In the genomic region with DNA sequence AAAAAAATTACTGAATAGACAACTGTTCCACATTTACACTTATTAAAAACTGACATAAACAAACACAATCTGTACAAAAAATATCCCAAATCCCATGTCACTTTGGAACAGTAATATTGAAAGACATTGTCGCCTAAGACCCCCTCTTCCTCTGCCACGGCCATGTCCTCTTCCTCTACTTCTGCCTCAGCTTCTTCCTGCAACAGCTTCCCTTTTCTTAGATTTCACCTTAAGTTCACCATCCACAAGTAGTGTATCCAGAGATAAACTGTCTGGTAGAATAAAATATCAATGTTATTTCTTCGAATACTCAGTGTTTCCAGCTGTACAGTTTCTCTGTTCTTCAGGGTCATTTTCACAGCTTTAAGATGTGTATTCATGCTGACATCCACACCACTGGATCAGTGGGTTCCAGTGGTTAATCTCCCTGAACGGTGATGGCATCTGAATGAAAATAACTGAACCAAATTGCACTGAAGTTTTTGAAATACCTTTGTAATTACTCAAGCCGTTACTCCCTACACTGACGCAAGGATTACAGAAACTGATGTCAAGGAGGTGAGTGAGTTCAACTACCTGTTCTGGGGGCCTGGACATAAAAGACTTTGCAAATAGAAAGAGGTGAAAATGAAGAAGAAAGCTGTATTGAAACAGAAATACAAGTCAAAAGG, we compare ENCODE assay signal across 15 cellular contexts.
DNase-seq lines count a peak whose midpoint lies in the region; ATAC-seq, FAIRE-seq and TF ChIP-seq lines count a peak whose summit lies in the region.
"Had no signal": no experiment of that assay in that cellular context is flagged by ENCODE, and none has a peak within 500 bp of the region (broad histone marks: within the 10 kb centered on the region; RNA-seq: fewer than 3 reads in every experiment).

No MANE protein-coding gene starts in this region.

- H4K20me1 ChIP-seq in PC-9 (ENCODE audit: insufficient read depth) (no peaks in the 10 kb centered on the region), endothelial cell of umbilical vein (replicated peaks; ENCODE audit: control insufficient read depth, extremely low read depth, insufficient read depth, low read length) (no peaks in the 10 kb centered on the region)

- H2AFZ ChIP-seq in PC-9, result no peak overlapping the region; the same call in 1 of the 2 replicates
- H2AFZ ChIP-seq in endothelial cell of umbilical vein (ENCODE audit: low read depth, low read length), result peak overlapping the region; percentile 29

- DNase-seq in EL (peak; percentile 68), PC-9 (peak; percentile 20 to 44), endothelial cell of umbilical vein (ENCODE audit: low read depth, low spot score) (no peak), nephron progenitor cell (no peak), NCI-H1436 (lab: John Stamatoyannopoulos, UW) (no peak)
- DNase-seq: activated B cell treated with CpG ODN at 0.5 μM for 24 hours; activated naive CD8-positive, alpha-beta T cell treated with anti-CD3 and anti-CD28 coated beads, Interleukin-2, amount 10 ng/mL, durations not matched to agents 7 days and 5 days; NCI-H1105 treated with DMSO at 0.1 percent for 48 hours; SIG-M5 had no signal

- FAIRE-seq in endothelial cell of umbilical vein (lab: Jason Lieb, UNC), result no peak
- FAIRE-seq: H1 had no signal

- H3K4me2 ChIP-seq in PC-9, result no peak overlapping the region
- H3K4me2 ChIP-seq in endothelial cell of umbilical vein (ENCODE audit: insufficient read depth, low read length), result no peak overlapping the region

- BruUV-seq in PC-9 (replicated peaks; lab: Mats Ljungman, UMichigan), result TSS peak; percentile 97
- BruUV-seq in endothelial cell of umbilical vein (replicated peaks; lab: Mats Ljungman, UMichigan), result no TSS peak

- no peaks in the 10 kb centered on the region for H3K36me3 Mint-ChIP-seq in nephron progenitor cell (ENCODE audit: low read depth)
- H3K36me3 Mint-ChIP-seq: activated naive CD8-positive, alpha-beta T cell treated with anti-CD3 and anti-CD28 coated beads, Interleukin-2, amount 10 ng/mL, durations not matched to agents 7 days and 5 days had no signal

- no peaks in the 10 kb centered on the region for H3K9me2 ChIP-seq in PC-9 (ENCODE audit: insufficient read depth)

- no peak overlapping the region for H3K4me3 Mint-ChIP-seq in nephron progenitor cell
- H3K4me3 Mint-ChIP-seq: activated B cell treated with CpG ODN at 0.5 μM for 24 hours; activated naive CD8-positive, alpha-beta T cell treated with anti-CD3 and anti-CD28 coated beads, Interleukin-2, amount 10 ng/mL, durations not matched to agents 7 days and 5 days had no signal

- peak overlapping the region; percentile 42 for H3K27ac ChIP-seq in PC-9
- no peak overlapping the region for H3K27ac ChIP-seq in endothelial cell of umbilical vein (ENCODE audit: insufficient read depth, low read depth, low read length)
- H3K27ac ChIP-seq: neutrophil had no signal

- H3K27me3 Mint-ChIP-seq in nephron progenitor cell (ENCODE audit: low read depth, poor library complexity), result no peaks in the 10 kb centered on the region
- H3K27me3 Mint-ChIP-seq: activated B cell treated with CpG ODN at 0.5 μM for 24 hours; activated naive CD8-positive, alpha-beta T cell treated with anti-CD3 and anti-CD28 coated beads, Interleukin-2, amount 10 ng/mL, durations not matched to agents 7 days and 5 days had no signal

- no peaks in the 10 kb centered on the region for H3K9me1 ChIP-seq in endothelial cell of umbilical vein (replicated peaks; ENCODE audit: control insufficient read depth, extremely low read depth, insufficient read depth, low read length)

- peaks cover 10% of the 10 kb centered on the region for H3K4me1 Mint-ChIP-seq in nephron progenitor cell
- H3K4me1 Mint-ChIP-seq: activated B cell treated with CpG ODN at 0.5 μM for 24 hours; activated naive CD8-positive, alpha-beta T cell treated with anti-CD3 and anti-CD28 coated beads, Interleukin-2, amount 10 ng/mL, durations not matched to agents 7 days and 5 days had no signal

- POLR2A ChIA-PET in PC-9 (lab: Charles Lee; ENCODE audit: unreplicated experiment) (no interaction called here), endothelial cell of umbilical vein (lab: Charles Lee) (no interaction called here)

- peak overlapping the region; percentile 44 for H3K27ac Mint-ChIP-seq in nephron progenitor cell
- H3K27ac Mint-ChIP-seq: activated B cell treated with CpG ODN at 0.5 μM for 24 hours; activated naive CD8-positive, alpha-beta T cell treated with anti-CD3 and anti-CD28 coated beads, Interleukin-2, amount 10 ng/mL, durations not matched to agents 7 days and 5 days had no signal

- TF ChIP-seq CTCF in PC-9 (conservative IDR thresholded peaks at IDR 0.05) (no peak), endothelial cell of umbilical vein (IDR thresholded peaks at IDR 0.05; ENCODE audit: extremely low read depth in 1 of 2, insufficient read depth in 1 of 2, low read depth in 1 of 2, low read length in 2 of 2) (no peak), nephron progenitor cell (IDR thresholded peaks at IDR 0.05) (no peak)

- H3K79me2 ChIP-seq in PC-9 (ENCODE audit: low read depth) (no peaks in the 10 kb centered on the region), endothelial cell of umbilical vein (ENCODE audit: control insufficient read depth, insufficient read depth, low read length) (no peaks in the 10 kb centered on the region)

- ATAC-seq in GM18498 (IDR thresholded peaks at IDR 0.05; ENCODE audit: unreplicated experiment) (no peak), HG02759 (IDR thresholded peaks at IDR 0.05; ENCODE audit: unreplicated experiment) (no peak), HG03565 (IDR thresholded peaks at IDR 0.05; ENCODE audit: unreplicated experiment) (no peak)

- no peak overlapping the region for H3K4me3 ChIP-seq in PC-9
- H3K4me3 ChIP-seq in endothelial cell of umbilical vein (replicated peaks in 1 of 3; ENCODE audit: insufficient read depth in 1 of 3, low read depth in 1 of 3, low read length in 3 of 3), result no peak overlapping the region
- H3K4me3 ChIP-seq: lung had no signal

- H3K9me3 Mint-ChIP-seq in nephron progenitor cell, result no peaks in the 10 kb centered on the region
- H3K9me3 Mint-ChIP-seq: activated B cell treated with CpG ODN at 0.5 μM for 24 hours; activated naive CD8-positive, alpha-beta T cell treated with anti-CD3 and anti-CD28 coated beads, Interleukin-2, amount 10 ng/mL, durations not matched to agents 7 days and 5 days had no signal

- intact Hi-C loops in PC-9 (cut with micrococcal nuclease; ENCODE audit: unreplicated experiment) (loop anchor here (10.0 kb wide), 2 partner anchors 136 to 376 kb away; no protein-coding TSS in a partner anchor), endothelial cell of umbilical vein (cut with micrococcal nuclease) (loop anchor here (10.0 kb wide), 1 partner anchor 376 kb away; no protein-coding TSS in a partner anchor)

- no peak for TF ChIP-seq POLR2A in endothelial cell of umbilical vein (IDR thresholded peaks at IDR 0.05; ENCODE audit: low read depth, low read length)

- CTCF ChIA-PET in PC-9 (lab: Charles Lee) (interaction anchor here (0.6 kb wide), 1 partner anchor 109 kb away, joined by 3 read pairs; no protein-coding TSS in a partner anchor), endothelial cell of umbilical vein (lab: Charles Lee) (interaction anchor here (0.5 kb wide), 1 partner anchor 360 kb away, joined by 3 read pairs; no protein-coding TSS in a partner anchor)

- dilution Hi-C loops in endothelial cell of umbilical vein (cut with MboI; ENCODE audit: extremely low pct_ligation_motif_present, low sequenced_read_pairs), result no loop called here

- H3K27me3 ChIP-seq in PC-9 (ENCODE audit: insufficient read depth, low read depth) (no peaks in the 10 kb centered on the region), endothelial cell of umbilical vein (ENCODE audit: control insufficient read depth in 2 of 2, insufficient read depth in 2 of 2, low read length in 2 of 2) (no peaks in the 10 kb centered on the region)
- H3K27me3 ChIP-seq: neutrophil had no signal

- H3K36me3 ChIP-seq in PC-9 (ENCODE audit: low read depth), result no peaks in the 10 kb centered on the region
- no peaks in the 10 kb centered on the region for H3K36me3 ChIP-seq in endothelial cell of umbilical vein (ENCODE audit: control insufficient read depth in 2 of 2, extremely low read depth in 1 of 2, insufficient read depth in 2 of 2, low read length in 2 of 2)
- H3K36me3 ChIP-seq: neutrophil had no signal

- no peak overlapping the region for H3K9ac ChIP-seq in endothelial cell of umbilical vein (replicated peaks; ENCODE audit: extremely low read depth, insufficient read depth, low read length)

- no peaks in the 10 kb centered on the region for H3F3A ChIP-seq in PC-9 (ENCODE audit: insufficient read depth, low read depth)

- H3K9me3 ChIP-seq in PC-9 (ENCODE audit: insufficient read depth, low read depth), result no peaks in the 10 kb centered on the region; the same call in 1 of the 2 replicates
- H3K9me3 ChIP-seq in endothelial cell of umbilical vein (replicated peaks; ENCODE audit: control insufficient read depth, insufficient read depth, low read length), result no peaks in the 10 kb centered on the region
- H3K9me3 ChIP-seq: neutrophil had no signal

- H3K4me1 ChIP-seq in PC-9 (replicated peaks; ENCODE audit: insufficient read depth) (peaks cover 9% of the 10 kb centered on the region; the same call in 1 of the 2 replicates), endothelial cell of umbilical vein (ENCODE audit: control insufficient read depth, extremely low read depth, insufficient read depth, low read length) (no peaks in the 10 kb centered on the region)

TF ChIP-seq in endothelial cell of umbilical vein, 7 proteins besides CTCF, POLR2A, EP300 and RAD21:
- TF ChIP-seq EZH2 (IDR thresholded peaks at IDR 0.05; ENCODE audit: borderline replicate concordance, low read depth, low read length, severe bottlenecking), result no peak
- no peak for TF ChIP-seq JUN (IDR thresholded peaks at IDR 0.05; ENCODE audit: borderline replicate concordance, insufficient read depth, insufficient read length, low read depth)
- TF ChIP-seq, protein P1, sequence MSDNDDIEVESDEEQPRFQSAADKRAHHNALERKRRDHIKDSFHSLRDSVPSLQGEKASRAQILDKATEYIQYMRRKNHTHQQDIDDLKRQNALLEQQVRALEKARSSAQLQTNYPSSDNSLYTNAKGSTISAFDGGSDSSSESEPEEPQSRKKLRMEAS (IDR thresholded peaks at IDR 0.05; ENCODE audit: insufficient read depth, insufficient read length), result no peak
- TF ChIP-seq MYC (IDR thresholded peaks at IDR 0.05; ENCODE audit: low read depth, low read length), result no peak
- TF ChIP-seq FOS (IDR thresholded peaks at IDR 0.05; ENCODE audit: borderline replicate concordance, insufficient read depth, low read length), result no peak
- no peak for TF ChIP-seq POLR2AphosphoS5 (IDR thresholded peaks at IDR 0.05; ENCODE audit: insufficient read depth, low read depth, low read length)
- TF ChIP-seq GATA2 (IDR thresholded peaks at IDR 0.05; ENCODE audit: insufficient read depth, insufficient read length, low read depth, low read length), result no peak

Comparison
In these comparisons a context has a peak if more than half of its experiments do, and no peak if none do; other contexts are left out.
1. DNase-seq: peak in EL (single experiment) and PC-9 (2 of 2); none in endothelial cell of umbilical vein (single experiment), nephron progenitor cell (single experiment) and NCI-H1436 (single experiment).